In genomic region chr2:23626701-23627181, GRCh38 we compare ENCODE assay signal across 23 cellular contexts.
"Had no signal": no experiment of that assay in that cellular context is flagged by ENCODE, and none has a peak within 500 bp of the region (broad histone marks: within the 10 kb centered on the region; RNA-seq: fewer than 3 reads in every experiment).

No MANE protein-coding gene starts in this region.

- FAIRE-seq: colon, keratinocyte, urothelium cell line had no signal

- H3K79me2 ChIP-seq: parathyroid adenoma had no signal

- H3K27ac ChIP-seq: esophagus squamous epithelium, left ventricle myocardium inferior, parathyroid adenoma, psoas muscle, right lobe of liver had no signal

- H3K9me3 ChIP-seq: gastroesophageal sphincter, right lobe of liver had no signal

- H2AFZ ChIP-seq: parathyroid adenoma had no signal

- H3K4me3 ChIP-seq: esophagus squamous epithelium, gastroesophageal sphincter, left ventricle myocardium inferior, lung, psoas muscle, right lobe of liver had no signal

- H3K4me1 ChIP-seq: left ventricle myocardium inferior, parathyroid adenoma, psoas muscle, right lobe of liver had no signal

- DNase-seq: effector memory CD8-positive, alpha-beta T cell; esophagus squamous epithelium; glutamatergic neuron; immature natural killer cell; left cardiac atrium; left ventricle myocardium inferior; mesenchymal stem cell; naive B cell; occipital lobe; stimulated activated CD4-positive, alpha-beta T cell treated with anti-CD3 and anti-CD28 coated beads, Interleukin-15, amount 100 ng/mL, for 24 hours; stimulated activated CD4-positive, alpha-beta T cell treated with anti-CD3 and anti-CD28 coated beads, Interleukin-2, amount 100 ng/mL, for 24 hours; stimulated activated CD4-positive, alpha-beta T cell treated with anti-CD3 and anti-CD28 coated beads, Interleukin-4, amount 100 ng/mL, for 4 hours; stimulated activated naive B cell treated with anti-CD40 and anti-IgM and Interleukin-4, amounts not matched to agents 10 μg/mL and 1 μg/mL and 100 μg/mL, for 72 hours; trophoblast cell had no signal

- H3K4me3 Mint-ChIP-seq: dendritic cell treated with granulocyte-macrophage colony-stimulating factor and Interleukin-4, amounts not matched to agents 40 ng/mL and 50 ng/mL, for 4 days; effector memory CD8-positive, alpha-beta T cell; immature natural killer cell; naive B cell; stimulated activated naive B cell treated with anti-CD40 and anti-IgM and Interleukin-4, amounts not matched to agents 10 μg/mL and 1 μg/mL and 100 μg/mL, for 72 hours had no signal

- H3K36me3 Mint-ChIP-seq: stimulated activated naive B cell treated with anti-CD40 and anti-IgM and Interleukin-4, amounts not matched to agents 10 μg/mL and 1 μg/mL and 100 μg/mL, for 72 hours had no signal

- H3K36me3 ChIP-seq: esophagus squamous epithelium, gastroesophageal sphincter, left ventricle myocardium inferior, right lobe of liver had no signal

- H3K9ac ChIP-seq: parathyroid adenoma had no signal

- H3K27me3 ChIP-seq: esophagus squamous epithelium, gastroesophageal sphincter, right lobe of liver had no signal

- H3K27ac Mint-ChIP-seq: dendritic cell treated with granulocyte-macrophage colony-stimulating factor and Interleukin-4, amounts not matched to agents 40 ng/mL and 50 ng/mL, for 4 days; effector memory CD8-positive, alpha-beta T cell; naive B cell; stimulated activated naive B cell treated with anti-CD40 and anti-IgM and Interleukin-4, amounts not matched to agents 10 μg/mL and 1 μg/mL and 100 μg/mL, for 72 hours had no signal

- H3K4me1 Mint-ChIP-seq: immature natural killer cell; naive B cell; stimulated activated naive B cell treated with anti-CD40 and anti-IgM and Interleukin-4, amounts not matched to agents 10 μg/mL and 1 μg/mL and 100 μg/mL, for 72 hours had no signal
